In the genomic region with DNA sequence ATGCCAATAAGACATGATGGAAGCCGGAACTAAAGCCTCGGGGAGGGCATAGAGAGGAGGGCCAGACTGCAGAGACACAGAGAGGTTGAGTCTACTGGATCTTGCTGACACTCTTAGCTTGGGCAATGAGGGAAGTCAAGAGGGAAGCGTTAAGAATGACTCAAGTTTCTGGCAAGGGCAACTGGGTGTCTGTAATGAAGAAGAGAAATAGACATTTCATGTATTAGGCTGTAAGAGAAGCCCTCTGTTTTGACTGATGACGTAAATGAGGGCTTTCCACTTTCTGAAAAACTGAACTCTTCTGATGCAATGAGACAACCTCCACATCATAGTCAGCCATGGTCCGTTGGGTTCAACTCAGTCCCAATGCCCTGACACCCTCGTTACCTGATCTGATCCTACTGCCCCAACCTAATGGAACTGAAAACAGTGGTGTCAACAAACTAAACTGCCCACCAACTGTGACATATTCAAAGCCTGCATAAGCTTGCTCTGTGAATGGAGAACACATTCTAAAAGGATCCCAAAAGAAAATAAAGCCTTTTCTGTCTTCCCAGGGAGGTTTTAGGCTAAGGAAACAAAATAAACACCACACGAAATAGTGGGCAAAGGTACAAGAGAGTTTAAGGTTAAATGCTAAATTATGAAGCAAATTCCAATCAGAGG, we compare ENCODE assay signal across 9 cellular contexts. TPM values are rescaled to one million over a fixed set of nuclear protein-coding genes. Genes with fewer than 3 reads are reported as not detected.
DNase-seq lines count a peak whose midpoint lies in the region; ATAC-seq and TF ChIP-seq lines count a peak whose summit lies in the region.
"Had no signal": no experiment of that assay in that cellular context is flagged by ENCODE, and none has a peak within 500 bp of the region (broad histone marks: within the 10 kb centered on the region; RNA-seq: fewer than 3 reads in every experiment).

No MANE protein-coding gene starts in this region.

- in situ Hi-C loops in SK-MEL-5 (cut with HindIII; ENCODE audit: low pct_unique_long_range_greater_than_20kb, low sequenced_read_pairs) = no loop called here

- H3K36me3 Mint-ChIP-seq in CD4-positive, alpha-beta memory T cell = peaks cover 12 to 16% of the 10 kb centered on the region in 2 donors

- CTCF ChIA-PET in CD4-positive, alpha-beta memory T cell (lab: Charles Lee; ENCODE audit: partially characterized antibody) = no interaction called here

- peak overlapping the region in 3 of 4 donors; percentile 11 to 18 (median 18) for H3K4me3 ChIP-seq in sigmoid colon
- no peak overlapping the region for H3K4me3 ChIP-seq in CD4-positive, alpha-beta memory T cell (ENCODE audit: low read length in 2 of 2)

- ATAC-seq in foreskin keratinocyte (peak; percentile 37), GM21717 (IDR thresholded peaks at IDR 0.05; ENCODE audit: unreplicated experiment) (no peak), GM21447 (IDR thresholded peaks at IDR 0.05; ENCODE audit: unreplicated experiment) (no peak)

- intact Hi-C loops in sigmoid colon (cut with DNase I) = loop anchor here (1.0 to 5.0 kb wide), 7 partner anchors 10 to 318 kb away; a partner anchor contains a TSS
- intact Hi-C loops in CD4-positive, alpha-beta memory T cell (cut with micrococcal nuclease) = no loop called here

- TF ChIP-seq POLR2A in sigmoid colon (IDR thresholded peaks at IDR 0.05) = no peak

- TF ChIP-seq CTCF in foreskin keratinocyte (conservative IDR thresholded peaks at IDR 0.05) (no peak), sigmoid colon (IDR thresholded peaks at IDR 0.05) (no peak)

- H3K4me1 Mint-ChIP-seq in CD4-positive, alpha-beta memory T cell = peaks cover 0 to 3% (median 1%) of the 10 kb centered on the region in 4 donors
- H3K4me1 Mint-ChIP-seq: central memory CD8-positive, alpha-beta T cell had no signal

- H3K27ac Mint-ChIP-seq in CD4-positive, alpha-beta memory T cell = no peak overlapping the region

- no peaks in the 10 kb centered on the region for H3K27me3 Mint-ChIP-seq in CD4-positive, alpha-beta memory T cell
- H3K27me3 Mint-ChIP-seq: central memory CD8-positive, alpha-beta T cell had no signal

- H3K4me3 Mint-ChIP-seq in CD4-positive, alpha-beta memory T cell = no peak overlapping the region
- H3K4me3 Mint-ChIP-seq: central memory CD8-positive, alpha-beta T cell had no signal

- 71 to 76% methylated on average over 7 of the region's 7 CpGs for WGBS in sigmoid colon, 2 donors

- peak in 1 of 4 donors; percentile 43 for TF ChIP-seq EP300 in sigmoid colon (IDR thresholded peaks at IDR 0.05)

- H3K9me3 ChIP-seq in sigmoid colon = peaks cover 0 to 6% (median 4%) of the 10 kb centered on the region in 4 donors
- peaks cover 0 to 9% of the 10 kb centered on the region in 2 donors for H3K9me3 ChIP-seq in CD4-positive, alpha-beta memory T cell (ENCODE audit: control insufficient read depth in 1 of 2, low read length in 2 of 2)

- H3K27me3 ChIP-seq in foreskin keratinocyte (no peaks in the 10 kb centered on the region), sigmoid colon (no peaks in the 10 kb centered on the region)
- H3K27me3 ChIP-seq in CD4-positive, alpha-beta memory T cell (ENCODE audit: insufficient read depth, low read length) = no peaks in the 10 kb centered on the region

- H3K9me3 Mint-ChIP-seq in CD4-positive, alpha-beta memory T cell = peaks cover 5 to 30% (median 24%) of the 10 kb centered on the region in 8 donors

- peak overlapping the region; percentile 97 for H3K27ac ChIP-seq in foreskin keratinocyte
- peak overlapping the region; percentile 90 to 94 (median 92) for H3K27ac ChIP-seq in sigmoid colon
- H3K27ac ChIP-seq in CD4-positive, alpha-beta memory T cell (ENCODE audit: low read depth, low read length) = no peak overlapping the region

- H3K4me1 ChIP-seq in foreskin keratinocyte (peaks cover 17% of the 10 kb centered on the region), sigmoid colon (peaks cover 2 to 45% (median 40%) of the 10 kb centered on the region in 4 donors)
- H3K4me1 ChIP-seq in CD4-positive, alpha-beta memory T cell (ENCODE audit: insufficient read depth, low read length) = no peaks in the 10 kb centered on the region

- DNase-seq in GM04503 (ENCODE audit: low read depth) (peak; percentile 50), SK-MEL-5 (ENCODE audit: low read depth, low spot score) (peak; percentile 73), foreskin keratinocyte (peak; percentile 84 to 92), sigmoid colon (peak; percentile 79), NCI-H524 (lab: John Stamatoyannopoulos, UW) (no peak)
- DNase-seq in CD4-positive, alpha-beta memory T cell = no peak

- POLR2A ChIA-PET in CD4-positive, alpha-beta memory T cell (lab: Charles Lee; ENCODE audit: partially characterized antibody) = no interaction called here

- no peaks in the 10 kb centered on the region for H3K36me3 ChIP-seq in sigmoid colon
- no peaks in the 10 kb centered on the region for H3K36me3 ChIP-seq in CD4-positive, alpha-beta memory T cell (ENCODE audit: insufficient read depth, low read length)

RNA-seq across cellular contexts. Expression of a gene that starts 45.8 kb away (rescaled TPM):
- total RNA-seq in SK-MEL-5 (2014; rRNA removed; shearing (Covaris generic)) = 32.4 and 35.4 TPM in 2 replicates
- polyA plus RNA-seq in SK-MEL-5 (2015; cell fraction: cytosol; rRNA removed) = 32.8 and 34.1 TPM in 2 replicates
- 28.5 and 40.2 TPM in 2 replicates for polyA plus RNA-seq in SK-MEL-5 (2015; cell fraction: nucleus; rRNA removed)
- total RNA-seq in foreskin keratinocyte = 13.6 and 18.4 TPM in 2 replicates
- 10.1 and 10.9 TPM in 2 replicates for polyA plus RNA-seq in foreskin keratinocyte
- total RNA-seq in sigmoid colon = 100 to 1,000 TPM; 211 to 349 (median 300) TPM
- 10 to 100 TPM; 44.2 to 73.9 (median 52.7) TPM for polyA plus RNA-seq in sigmoid colon
- total RNA-seq in CD4-positive, alpha-beta memory T cell = 100 to 1,000 TPM; 622 to 667 TPM
- 100 to 1,000 TPM; 390 to 516 TPM for polyA plus RNA-seq in CD4-positive, alpha-beta memory T cell

Comparison
In these comparisons a context has a peak if more than half of its experiments do, and no peak if none do; other contexts are left out.
1. DNase-seq: peak in GM04503 (single experiment), SK-MEL-5 (single experiment), foreskin keratinocyte (2 of 2) and sigmoid colon (single experiment); none in NCI-H524 (0 of 2) and CD4-positive, alpha-beta memory T cell (0 of 5).
2. H3K4me3 ChIP-seq: peak in sigmoid colon (3 of 4); none in CD4-positive, alpha-beta memory T cell (0 of 2).